Comparison of ENCODE assay signal across 14 cellular contexts in genomic region chr1:26374361-26374760, GRCh38. TPM values are rescaled to one million over a fixed set of nuclear protein-coding genes. Genes with fewer than 3 reads are reported as not detected.
DNase-seq lines count a peak whose midpoint lies in the region; ATAC-seq, FAIRE-seq and TF ChIP-seq lines count a peak whose summit lies in the region.
"Not testable (repeated sequence)": the region's sequence is repeated elsewhere in the genome, so short reads cannot be mapped to it uniquely, and the experiment has no call there.
"Had no signal": no experiment of that assay in that cellular context is flagged by ENCODE, and none has a peak within 500 bp of the region (broad histone marks: within the 10 kb centered on the region; RNA-seq: fewer than 3 reads in every experiment).

No MANE protein-coding gene starts in this region.

- H3K18ac ChIP-seq in mesendoderm (ENCODE audit: low read length) = peak overlapping the region; percentile 16

- not testable (repeated sequence) for H3K36me3 Mint-ChIP-seq in activated CD4-positive, alpha-beta T cell treated with anti-CD3 and anti-CD28 coated beads for 36 hours (ENCODE audit: low read depth); activated T-helper 17 cell treated with anti-CD3 and anti-CD28 coated beads, Interleukin-2, amount 50 U/mL, for 72 hours (ENCODE audit: low read depth)

- not testable (repeated sequence) for H3K36me3 ChIP-seq in HEK293 (ENCODE audit: control insufficient read depth in 2 of 2, insufficient read depth in 1 of 2, low read length in 2 of 2); GM12878 (ENCODE audit: control insufficient read depth in 2 of 2, insufficient read depth in 2 of 2, low read length in 1 of 2); mesendoderm (ENCODE audit: control insufficient read depth, insufficient read depth, low read length)

- peak overlapping the region; percentile 76 for H3K27ac Mint-ChIP-seq in activated CD4-positive, alpha-beta T cell treated with anti-CD3 and anti-CD28 coated beads for 36 hours
- peak overlapping the region; percentile 80 for H3K27ac Mint-ChIP-seq in activated T-helper 17 cell treated with anti-CD3 and anti-CD28 coated beads, Interleukin-2, amount 50 U/mL, for 72 hours
- H3K27ac Mint-ChIP-seq in stimulated activated naive CD8-positive, alpha-beta T cell treated with anti-CD3 and anti-CD28 coated beads, Interleukin-15, amount 100 ng/mL, for 72 hours = not testable (repeated sequence)

- not testable (repeated sequence) for H3K4me3 ChIP-seq in HEK293 (ENCODE audit: low read depth, low read length); GM12878; mesendoderm (ENCODE audit: low read length)

- SMC1A ChIA-PET in GM12878 (lab: Charles Lee; ENCODE audit: uncharacterized antibody, unreplicated experiment) = interaction anchor here (1.2 to 2.4 kb wide), 6 partner anchors 8 to 59 kb away, joined by 3 to 10 read pairs (median 6); no protein-coding TSS in a partner anchor

- not testable (repeated sequence) for H3K9me3 ChIP-seq in HEK293 (ENCODE audit: control insufficient read depth, insufficient read depth, low read depth, low read length); GM12878 (replicated peaks; ENCODE audit: control insufficient read depth, insufficient read depth, low read length)

- TF ChIP-seq EP300 in GM12878 (IDR thresholded peaks at IDR 0.05; ENCODE audit: borderline replicate concordance in 1 of 2, control insufficient read depth in 1 of 2, low read depth in 2 of 2, low read length in 2 of 2) = not testable (repeated sequence)

- TF ChIP-seq RAD21 in GM12878 (IDR thresholded peaks at IDR 0.05; ENCODE audit: insufficient read depth, low read depth, low read length) = not testable (repeated sequence)

- H3K9ac ChIP-seq in GM12878 (ENCODE audit: control insufficient read depth, insufficient read depth, low read length); mesendoderm (ENCODE audit: low read length): not testable (repeated sequence)

- not testable (repeated sequence) for H2BK120ac ChIP-seq in mesendoderm (ENCODE audit: low read depth, low read length)

- H2AK5ac ChIP-seq in mesendoderm (ENCODE audit: low read length) = peak overlapping the region; percentile 93

- H4K5ac ChIP-seq in mesendoderm (ENCODE audit: low read length) = peak overlapping the region; percentile 84

- peak overlapping the region; percentile 51 for H2BK5ac ChIP-seq in mesendoderm (ENCODE audit: low read length)

- not testable (repeated sequence) for TF ChIP-seq POLR2A in GM12878 (IDR thresholded peaks at IDR 0.05; ENCODE audit: low read depth, low read length)

- in situ Hi-C loops in GM12878 (cut with MboI) = not testable (repeated sequence)

- not testable (repeated sequence) for H3K4me3 Mint-ChIP-seq in activated CD4-positive, alpha-beta T cell treated with anti-CD3 and anti-CD28 coated beads for 36 hours
- H3K4me3 Mint-ChIP-seq in activated T-helper 17 cell treated with anti-CD3 and anti-CD28 coated beads, Interleukin-2, amount 50 U/mL, for 72 hours = peak overlapping the region; percentile 41
- peak overlapping the region; percentile 40 to 63 for H3K4me3 Mint-ChIP-seq in stimulated activated naive CD8-positive, alpha-beta T cell treated with anti-CD3 and anti-CD28 coated beads, Interleukin-15, amount 100 ng/mL, for 72 hours

- not testable (repeated sequence) for H3K4me1 ChIP-seq in HEK293 (ENCODE audit: control insufficient read depth, insufficient read depth, low read length)
- peaks cover 22% of the 10 kb centered on the region for H3K4me1 ChIP-seq in GM12878 (ENCODE audit: control insufficient read depth, insufficient read depth, low read length)
- peaks cover 23% of the 10 kb centered on the region for H3K4me1 ChIP-seq in mesendoderm (ENCODE audit: control insufficient read depth, low read depth, low read length)

- not testable (repeated sequence) for ATAC-seq in activated CD4-positive, alpha-beta T cell treated with anti-CD3 and anti-CD28 coated beads for 36 hours; activated T-helper 17 cell treated with anti-CD3 and anti-CD28 coated beads, Interleukin-2, amount 50 U/mL, for 72 hours (replicated peaks); GM12878; stimulated activated naive CD8-positive, alpha-beta T cell treated with anti-CD3 and anti-CD28 coated beads, Interleukin-15, amount 100 ng/mL, for 72 hours

- POLR2A ChIA-PET in HEK293 (lab: Yijun Ruan, JAX) = not testable (repeated sequence)
- POLR2A ChIA-PET in activated CD4-positive, alpha-beta T cell treated with anti-CD3 and anti-CD28 coated beads for 36 hours (lab: Charles Lee) = interaction anchor here (0.7 kb wide), 1 partner anchor 347 kb away, joined by 7 read pairs; no protein-coding TSS in a partner anchor
- POLR2A ChIA-PET in GM12878 (lab: Charles Lee) = interaction anchor here (1.2 kb wide), 1 partner anchor 10 kb away, joined by 3 read pairs; no protein-coding TSS in a partner anchor

- peak overlapping the region; percentile 0 for H3K4ac ChIP-seq in mesendoderm (ENCODE audit: low read depth, low read length)

- peak overlapping the region; percentile 48 for H3K23ac ChIP-seq in mesendoderm (ENCODE audit: low read length)

- H3K27me3 Mint-ChIP-seq in activated CD4-positive, alpha-beta T cell treated with anti-CD3 and anti-CD28 coated beads for 36 hours; activated T-helper 17 cell treated with anti-CD3 and anti-CD28 coated beads, Interleukin-2, amount 50 U/mL, for 72 hours; stimulated activated naive CD8-positive, alpha-beta T cell treated with anti-CD3 and anti-CD28 coated beads, Interleukin-15, amount 100 ng/mL, for 72 hours: not testable (repeated sequence)

- H3K79me2 ChIP-seq in GM12878 (ENCODE audit: control insufficient read depth, insufficient read depth, low read length); mesendoderm (ENCODE audit: control insufficient read depth, insufficient read depth, low read length): not testable (repeated sequence)

- not testable (repeated sequence) for H3K27me3 ChIP-seq in GM12878 (replicated peaks in 1 of 2; ENCODE audit: control insufficient read depth in 2 of 2, insufficient read depth in 2 of 2, low read length in 1 of 2); mesendoderm (ENCODE audit: insufficient read depth, low read length, poor library complexity)

- not testable (repeated sequence) for H3K79me1 ChIP-seq in mesendoderm (ENCODE audit: low read length)

- H4K20me1 ChIP-seq in GM12878 (ENCODE audit: control insufficient read depth, insufficient read depth) = not testable (repeated sequence)

- not testable (repeated sequence) for H2AFZ ChIP-seq in GM12878 (ENCODE audit: control insufficient read depth, low read depth, low read length)

- DNase-seq in activated CD4-positive, alpha-beta T cell treated with anti-CD3 and anti-CD28 coated beads for 36 hours = peak; percentile 55
- not testable (repeated sequence) for DNase-seq in GM12878 (ENCODE audit: low read depth, low spot score)
- DNase-seq in mesendoderm = peak; percentile 55
- DNase-seq in stimulated activated naive CD8-positive, alpha-beta T cell treated with anti-CD3 and anti-CD28 coated beads, Interleukin-15, amount 100 ng/mL, for 72 hours = peak in 1 of 2 donors; percentile 32

- CTCF ChIA-PET in HEK293 (lab: Yijun Ruan, JAX) (interaction anchor here (0.6 to 7.0 kb wide), 11 partner anchors 8 to 826 kb away, joined by 3 to 81 read pairs (median 5); no protein-coding TSS in a partner anchor), GM12878 (lab: Yijun Ruan, JAX) (interaction anchor here (1.0 to 5.4 kb wide), 10 partner anchors 8 to 141 kb away, joined by 3 to 40 read pairs (median 5); partner anchors contain the start of genes CEP85 and SH3BGRL3)
- CTCF ChIA-PET in activated CD4-positive, alpha-beta T cell treated with anti-CD3 and anti-CD28 coated beads for 36 hours (lab: Charles Lee) = interaction anchor here (0.6 to 3.6 kb wide), 6 partner anchors 10 to 126 kb away, joined by 3 to 24 read pairs (median 6); no protein-coding TSS in a partner anchor

- peak overlapping the region; percentile 77 for H3K56ac ChIP-seq in mesendoderm (ENCODE audit: low read length)

- H3K27ac ChIP-seq in HEK293 (ENCODE audit: extremely low read depth, low read depth, low read length); GM12878 (ENCODE audit: control insufficient read depth, insufficient read depth); mesendoderm (ENCODE audit: low read depth, low read length): not testable (repeated sequence)

- not testable (repeated sequence) for H3K9me3 Mint-ChIP-seq in activated CD4-positive, alpha-beta T cell treated with anti-CD3 and anti-CD28 coated beads for 36 hours (ENCODE audit: low read depth); activated T-helper 17 cell treated with anti-CD3 and anti-CD28 coated beads, Interleukin-2, amount 50 U/mL, for 72 hours; stimulated activated naive CD8-positive, alpha-beta T cell treated with anti-CD3 and anti-CD28 coated beads, Interleukin-15, amount 100 ng/mL, for 72 hours

- intact Hi-C loops in activated CD4-positive, alpha-beta T cell treated with anti-CD3 and anti-CD28 coated beads for 36 hours (cut with DNase I, micrococcal nuclease); GM12878 (cut with micrococcal nuclease; ENCODE audit: unreplicated experiment): not testable (repeated sequence)

- 50% methylated on average over 2 of the region's 2 CpGs for WGBS in GM12878 (ENCODE audit: insufficient coverage, insufficient replicate concordance, low lambda C conversion rate, missing lambda C conversion rate)
- WGBS in mesendoderm (ENCODE audit: extremely low coverage, insufficient coverage, low lambda C conversion rate) = no CpG with 5 or more reads among the region's 2 CpGs

- H2BK15ac ChIP-seq in mesendoderm (replicated peaks; ENCODE audit: low read depth) = not testable (repeated sequence)

- not testable (repeated sequence) for TF ChIP-seq CTCF in HEK293 (tag by site-specific recombination; IDR thresholded peaks at IDR 0.05); GM12878 (IDR thresholded peaks at IDR 0.05 in 2 of 3, conservative IDR thresholded peaks at IDR 0.05 in 1 of 3; ENCODE audit: control insufficient read depth in 2 of 3, extremely low read depth in 1 of 3, insufficient read depth in 1 of 3, low read depth in 3 of 3, low read length in 3 of 3)

- FAIRE-seq in GM12878 (lab: Jason Lieb, UNC) = peak; percentile 80

- not testable (repeated sequence) for H3K4me2 ChIP-seq in GM12878 (ENCODE audit: control insufficient read depth, insufficient read depth); mesendoderm (ENCODE audit: low read length)

- H4K8ac ChIP-seq in mesendoderm (ENCODE audit: low read depth, low read length) = not testable (repeated sequence)

- peaks cover 92% of the 10 kb centered on the region for H3K4me1 Mint-ChIP-seq in activated CD4-positive, alpha-beta T cell treated with anti-CD3 and anti-CD28 coated beads for 36 hours
- peaks cover 58% of the 10 kb centered on the region for H3K4me1 Mint-ChIP-seq in activated T-helper 17 cell treated with anti-CD3 and anti-CD28 coated beads, Interleukin-2, amount 50 U/mL, for 72 hours
- peaks cover 90% of the 10 kb centered on the region for H3K4me1 Mint-ChIP-seq in stimulated activated naive CD8-positive, alpha-beta T cell treated with anti-CD3 and anti-CD28 coated beads, Interleukin-15, amount 100 ng/mL, for 72 hours

- RAD21 ChIA-PET in GM12878 (lab: Charles Lee; ENCODE audit: unreplicated experiment) = interaction anchor here (1.0 to 1.9 kb wide), 3 partner anchors 43 to 90 kb away, joined by 3 to 6 read pairs (median 4); no protein-coding TSS in a partner anchor

- BruUV-seq in GM12878 (replicated peaks; lab: Mats Ljungman, UMichigan) = not testable (repeated sequence)

RNA-seq across cellular contexts. Expression of gene ZNF683, which starts 1.8 kb away (rescaled TPM):
- not detected for total RNA-seq in activated CD4-positive, alpha-beta T cell treated with anti-CD3 and anti-CD28 coated beads for 36 hours
- total RNA-seq in activated T-helper 17 cell treated with anti-CD3 and anti-CD28 coated beads, Interleukin-2, amount 50 U/mL, for 72 hours = not detected
- not detected in 2 replicates for total RNA-seq in GM12878 (2013; cell fraction: nucleolus; rRNA removed)
- total RNA-seq in GM12878 (2014; rRNA removed) (not detected in 2 replicates), GM12878 (2014; rRNA removed; fragmentation: Illumina TruSeq; extraction: Trizol) (not detected in 2 replicates), GM12878 (2021) (not detected in 2 replicates)
- not detected for polyA plus RNA-seq in GM12878 (2011; ENCODE audit: low read depth)
- polyA plus RNA-seq in GM12878 (2011; rRNA removed) (not detected in 2 replicates), GM12878 (2014; fragmentation: Illumina TruSeq; extraction: Trizol) (not detected in 2 replicates), GM12878 (2014; fragmentation: Nextera tagmentation; extraction: Ambion mirVana) (not detected), GM12878 (2014; rRNA removed) (not detected in 2 replicates), GM12878 (2016; fragmentation: Nextera tagmentation; extraction: Ambion mirVana) (not detected)
- not detected in 2 replicates for polyA plus RNA-seq in GM12878 (2011; cell fraction: cytosol; rRNA removed)
- not detected in 2 replicates for polyA plus RNA-seq in GM12878 (2011; cell fraction: nucleus; rRNA removed)
- polyA plus RNA-seq in GM12878 (2012) = not detected in 2 replicates
- polyA minus RNA-seq in GM12878 (2011; rRNA and poly(A)+ RNA removed) = not detected in 2 replicates
- polyA minus RNA-seq in GM12878 (2011; cell fraction: cytosol; rRNA and poly(A)+ RNA removed) = not detected in 2 replicates
- not detected in 2 replicates for polyA minus RNA-seq in GM12878 (2011; cell fraction: nucleus; rRNA and poly(A)+ RNA removed)
- 1.4 TPM for polyA plus RNA-seq in mesendoderm (2013, experiment 1 of 2)
- 1.5 TPM for polyA plus RNA-seq in mesendoderm (2013, experiment 2 of 2)
- total RNA-seq: LHCN-M2, mammary epithelial cell, psoas muscle, subcutaneous adipose tissue, WTC11 had no signal
- polyA plus RNA-seq: mammary epithelial cell had no signal

RNA-seq across cellular contexts. Expression of gene CRYBG2, which starts 20.4 kb away (rescaled TPM):
- 1 to 10 TPM; 1.5 to 1.6 TPM for total RNA-seq in activated CD4-positive, alpha-beta T cell treated with anti-CD3 and anti-CD28 coated beads for 36 hours
- total RNA-seq in activated T-helper 17 cell treated with anti-CD3 and anti-CD28 coated beads, Interleukin-2, amount 50 U/mL, for 72 hours = 10 to 100 TPM in 1 of 2 donors, under 1 TPM in 1; 0.37 to 13.6 TPM
- total RNA-seq in GM12878 (2013; cell fraction: nucleolus; rRNA removed) = 0.21 TPM in 1 of 2 replicates, not detected in the other
- total RNA-seq in GM12878 (2014; rRNA removed) (0.06 TPM in 1 of 2 replicates, not detected in the other), GM12878 (2014; rRNA removed; fragmentation: Illumina TruSeq; extraction: Trizol) (not detected in 2 replicates), GM12878 (2021) (0.03 TPM in 1 of 2 replicates, not detected in the other)
- not detected for polyA plus RNA-seq in GM12878 (2011; ENCODE audit: low read depth)
- polyA plus RNA-seq in GM12878 (2011; rRNA removed) (0.16 and 0.30 TPM in 2 replicates), GM12878 (2014; fragmentation: Illumina TruSeq; extraction: Trizol) (not detected in 2 replicates), GM12878 (2014; fragmentation: Nextera tagmentation; extraction: Ambion mirVana) (not detected), GM12878 (2014; rRNA removed) (0.04 and 0.25 TPM in 2 replicates), GM12878 (2016; fragmentation: Nextera tagmentation; extraction: Ambion mirVana) (1 to 10 TPM in 1 of 2 experiments, under 1 TPM in 1; 0.50 to 1.2 TPM)
- polyA plus RNA-seq in GM12878 (2011; cell fraction: cytosol; rRNA removed) = 0.21 and 0.62 TPM in 2 replicates
- 0.20 and 0.48 TPM in 2 replicates for polyA plus RNA-seq in GM12878 (2011; cell fraction: nucleus; rRNA removed)
- 0.09 TPM in 1 of 2 replicates, not detected in the other for polyA plus RNA-seq in GM12878 (2012)
- polyA minus RNA-seq in GM12878 (2011; rRNA and poly(A)+ RNA removed) = not detected in 2 replicates
- polyA minus RNA-seq in GM12878 (2011; cell fraction: cytosol; rRNA and poly(A)+ RNA removed) = not detected in 2 replicates
- not detected in 2 replicates for polyA minus RNA-seq in GM12878 (2011; cell fraction: nucleus; rRNA and poly(A)+ RNA removed)
- 3.8 TPM for polyA plus RNA-seq in mesendoderm (2013, experiment 1 of 2)
- polyA plus RNA-seq in mesendoderm (2013, experiment 2 of 2) = 4.4 TPM
- total RNA-seq: left cardiac atrium, LHCN-M2, Right ventricle myocardium inferior, subcutaneous adipose tissue had no signal
- polyA plus RNA-seq: heart left ventricle had no signal

RNA-seq across cellular contexts. Expression of gene LIN28A, which starts 36.3 kb away (rescaled TPM):
- not detected for total RNA-seq in activated CD4-positive, alpha-beta T cell treated with anti-CD3 and anti-CD28 coated beads for 36 hours
- total RNA-seq in activated T-helper 17 cell treated with anti-CD3 and anti-CD28 coated beads, Interleukin-2, amount 50 U/mL, for 72 hours = not detected
- not detected in 2 replicates for total RNA-seq in GM12878 (2013; cell fraction: nucleolus; rRNA removed)
- total RNA-seq in GM12878 (2014; rRNA removed) (not detected in 2 replicates), GM12878 (2014; rRNA removed; fragmentation: Illumina TruSeq; extraction: Trizol) (not detected in 2 replicates), GM12878 (2021) (0.58 and 0.59 TPM in 2 replicates)
- not detected for polyA plus RNA-seq in GM12878 (2011; ENCODE audit: low read depth)
- polyA plus RNA-seq in GM12878 (2011; rRNA removed) (not detected in 2 replicates), GM12878 (2014; fragmentation: Illumina TruSeq; extraction: Trizol) (not detected in 2 replicates), GM12878 (2014; fragmentation: Nextera tagmentation; extraction: Ambion mirVana) (not detected), GM12878 (2014; rRNA removed) (not detected in 2 replicates), GM12878 (2016; fragmentation: Nextera tagmentation; extraction: Ambion mirVana) (under 1 TPM; 0.13 to 0.30 TPM)
- 0.03 TPM in 1 of 2 replicates, not detected in the other for polyA plus RNA-seq in GM12878 (2011; cell fraction: cytosol; rRNA removed)
- 0.03 TPM in 2 replicates for polyA plus RNA-seq in GM12878 (2011; cell fraction: nucleus; rRNA removed)
- not detected in 2 replicates for polyA plus RNA-seq in GM12878 (2012)
- 0.37 TPM in 1 of 2 replicates, not detected in the other for polyA minus RNA-seq in GM12878 (2011; rRNA and poly(A)+ RNA removed)
- not detected in 2 replicates for polyA minus RNA-seq in GM12878 (2011; cell fraction: cytosol; rRNA and poly(A)+ RNA removed)
- not detected in 2 replicates for polyA minus RNA-seq in GM12878 (2011; cell fraction: nucleus; rRNA and poly(A)+ RNA removed)
- 665 TPM for polyA plus RNA-seq in mesendoderm (2013, experiment 1 of 2)
- polyA plus RNA-seq in mesendoderm (2013, experiment 2 of 2) = 652 TPM
- total RNA-seq: mammary epithelial cell, psoas muscle, Right ventricle myocardium inferior, subcutaneous adipose tissue had no signal
- polyA plus RNA-seq: heart left ventricle, psoas muscle had no signal

RNA-seq across cellular contexts. Expression of gene CD52, which starts 56.6 kb away (rescaled TPM):
- 100 to 1,000 TPM; 216 to 217 TPM for total RNA-seq in activated CD4-positive, alpha-beta T cell treated with anti-CD3 and anti-CD28 coated beads for 36 hours
- 100 to 1,000 TPM; 218 to 542 TPM for total RNA-seq in activated T-helper 17 cell treated with anti-CD3 and anti-CD28 coated beads, Interleukin-2, amount 50 U/mL, for 72 hours
- total RNA-seq in GM12878 (2013; cell fraction: nucleolus; rRNA removed) = 30.6 and 34.5 TPM in 2 replicates
- total RNA-seq in GM12878 (2014; rRNA removed) = 237 and 262 TPM in 2 replicates
- 637 and 673 TPM in 2 replicates for total RNA-seq in GM12878 (2014; rRNA removed; fragmentation: Illumina TruSeq; extraction: Trizol)
- total RNA-seq in GM12878 (2021) = 291 and 301 TPM in 2 replicates
- 736 TPM for polyA plus RNA-seq in GM12878 (2011; ENCODE audit: low read depth)
- polyA plus RNA-seq in GM12878 (2011; rRNA removed) = 453 and 508 TPM in 2 replicates
- 356 and 918 TPM in 2 replicates for polyA plus RNA-seq in GM12878 (2011; cell fraction: cytosol; rRNA removed)
- 146 and 442 TPM in 2 replicates for polyA plus RNA-seq in GM12878 (2011; cell fraction: nucleus; rRNA removed)
- 451 and 734 TPM in 2 replicates for polyA plus RNA-seq in GM12878 (2012)
- 882 and 1,118 TPM in 2 replicates for polyA plus RNA-seq in GM12878 (2014; fragmentation: Illumina TruSeq; extraction: Trizol)
- 1,000 to 10,000 TPM; 2,664 to 2,736 TPM for polyA plus RNA-seq in GM12878 (2014; fragmentation: Nextera tagmentation; extraction: Ambion mirVana)
- polyA plus RNA-seq in GM12878 (2014; rRNA removed) = 488 and 610 TPM in 2 replicates
- 100 to 1,000 TPM; 382 to 390 TPM for polyA plus RNA-seq in GM12878 (2016; fragmentation: Nextera tagmentation; extraction: Ambion mirVana)
- 113 and 183 TPM in 2 replicates for polyA minus RNA-seq in GM12878 (2011; rRNA and poly(A)+ RNA removed)
- 30.9 and 34.6 TPM in 2 replicates for polyA minus RNA-seq in GM12878 (2011; cell fraction: cytosol; rRNA and poly(A)+ RNA removed)
- polyA minus RNA-seq in GM12878 (2011; cell fraction: nucleus; rRNA and poly(A)+ RNA removed) = 33.2 and 36.3 TPM in 2 replicates
- 6.4 TPM for polyA plus RNA-seq in mesendoderm (2013, experiment 1 of 2)
- polyA plus RNA-seq in mesendoderm (2013, experiment 2 of 2) = 5.3 TPM
- total RNA-seq: LHCN-M2, mammary epithelial cell had no signal

RNA-seq across cellular contexts. Expression of gene DHDDS, which starts 57.8 kb away (rescaled TPM):
- 10 to 100 TPM; 34.1 to 40.7 TPM for total RNA-seq in activated CD4-positive, alpha-beta T cell treated with anti-CD3 and anti-CD28 coated beads for 36 hours
- total RNA-seq in activated T-helper 17 cell treated with anti-CD3 and anti-CD28 coated beads, Interleukin-2, amount 50 U/mL, for 72 hours = 10 to 100 TPM; 55.7 to 56.6 TPM
- total RNA-seq in GM12878 (2013; cell fraction: nucleolus; rRNA removed) = 103 and 121 TPM in 2 replicates
- total RNA-seq in GM12878 (2014; rRNA removed) (33.1 and 33.2 TPM in 2 replicates), GM12878 (2014; rRNA removed; fragmentation: Illumina TruSeq; extraction: Trizol) (35.6 and 38.5 TPM in 2 replicates), GM12878 (2021) (41.6 and 46.9 TPM in 2 replicates)
- 30.2 TPM for polyA plus RNA-seq in GM12878 (2011; ENCODE audit: low read depth)
- polyA plus RNA-seq in GM12878 (2011; rRNA removed) (37.2 and 38.7 TPM in 2 replicates), GM12878 (2014; fragmentation: Illumina TruSeq; extraction: Trizol) (37.2 and 49.5 TPM in 2 replicates), GM12878 (2014; fragmentation: Nextera tagmentation; extraction: Ambion mirVana) (10 to 100 TPM; 22.7 to 27.2 TPM), GM12878 (2014; rRNA removed) (34.7 TPM in 2 replicates), GM12878 (2016; fragmentation: Nextera tagmentation; extraction: Ambion mirVana) (10 to 100 TPM; 45.4 to 47.5 TPM)
- 33.5 and 36.1 TPM in 2 replicates for polyA plus RNA-seq in GM12878 (2011; cell fraction: cytosol; rRNA removed)
- 40.2 and 51.2 TPM in 2 replicates for polyA plus RNA-seq in GM12878 (2011; cell fraction: nucleus; rRNA removed)
- 22.7 and 30.5 TPM in 2 replicates for polyA plus RNA-seq in GM12878 (2012)
- 46.5 and 49.0 TPM in 2 replicates for polyA minus RNA-seq in GM12878 (2011; rRNA and poly(A)+ RNA removed)
- polyA minus RNA-seq in GM12878 (2011; cell fraction: cytosol; rRNA and poly(A)+ RNA removed) = 10.0 and 11.6 TPM in 2 replicates
- polyA minus RNA-seq in GM12878 (2011; cell fraction: nucleus; rRNA and poly(A)+ RNA removed) = 29.4 and 53.9 TPM in 2 replicates
- polyA plus RNA-seq in mesendoderm (2013, experiment 1 of 2) = 26.4 TPM
- polyA plus RNA-seq in mesendoderm (2013, experiment 2 of 2) = 25.9 TPM
